29 cellular contexts compared by ENCODE assay signal in genomic region chr6:39508513-39508912, GRCh38.
DNase-seq lines count a peak whose midpoint lies in the region; ATAC-seq and TF ChIP-seq lines count a peak whose summit lies in the region.
"Had no signal": no experiment of that assay in that cellular context is flagged by ENCODE, and none has a peak within 500 bp of the region (broad histone marks: within the 10 kb centered on the region; RNA-seq: fewer than 3 reads in every experiment).

No MANE protein-coding gene starts in this region.

- H3K27me3 Mint-ChIP-seq in endothelial cell (ENCODE audit: unreplicated experiment), result peaks cover 5% of the 10 kb centered on the region

- H3K27me3 ChIP-seq in iPS-15b (ENCODE audit: control insufficient read depth, insufficient read depth, low read length), result no peaks in the 10 kb centered on the region
- H3K27me3 ChIP-seq: BLaER1, dorsolateral prefrontal cortex had no signal

- H3K9me3 Mint-ChIP-seq in endothelial cell (ENCODE audit: unreplicated experiment), result no peaks in the 10 kb centered on the region

- peak; percentile 70 for DNase-seq in ELF-1 (ENCODE audit: low read depth, low spot score)
- DNase-seq in NCI-H187 (lab: John Stamatoyannopoulos, UW), result peak; percentile 53 to 65
- DNase-seq in NCI-H748 treated with DMSO at 0.1 percent for 48 hours (lab: John Stamatoyannopoulos, UW), result peak; percentile 69
- DNase-seq in endothelial cell (ENCODE audit: low spot score), result no peak
- no peak for DNase-seq in activated gamma-delta T cell treated with Interleukin-2 at 50 U/mL for 16 hours
- DNase-seq: activated CD4-positive, alpha-beta T cell treated with anti-CD3 and anti-CD28 coated beads for 1 hour; activated CD8-positive, alpha-beta T cell treated with anti-CD3 and anti-CD28 coated beads, Interleukin-2, amount 10 ng/mL, durations not matched to agents 7 days and 5 days; DMS 273 treated with DMSO at 0.1 percent for 48 hours; dorsolateral prefrontal cortex; hippocampal formation; immature natural killer cell; left colon; NCI-H2081; NCI-H446; nephron progenitor cell; substantia nigra; T-helper 2 cell; trophoblast cell had no signal

- H3K4me3 Mint-ChIP-seq in endothelial cell (ENCODE audit: unreplicated experiment), result no peak overlapping the region
- H3K4me3 Mint-ChIP-seq: activated CD8-positive, alpha-beta T cell treated with anti-CD3 and anti-CD28 coated beads, Interleukin-2, amount 10 ng/mL, durations not matched to agents 7 days and 5 days; activated naive CD8-positive, alpha-beta T cell; activated T-helper 17 cell treated with anti-CD3 and anti-CD28 coated beads, Interleukin-2, amount 50 U/mL, for 72 hours; IgD-negative memory B cell; immature natural killer cell; nephron progenitor cell; stimulated activated memory B cell treated with anti-CD40 and anti-IgM and Interleukin-4, amounts not matched to agents 10 μg/mL and 1 μg/mL and 100 μg/mL, for 72 hours had no signal

- ATAC-seq in GM19452 (IDR thresholded peaks at IDR 0.05; ENCODE audit: unreplicated experiment), result no peak
- no peak for ATAC-seq in GM21786 (IDR thresholded peaks at IDR 0.05; ENCODE audit: unreplicated experiment)
- ATAC-seq: activated CD8-positive, alpha-beta T cell treated with anti-CD3 and anti-CD28 coated beads, Interleukin-2, amount 10 ng/mL, durations not matched to agents 7 days and 5 days; activated T-helper 17 cell treated with anti-CD3 and anti-CD28 coated beads, Interleukin-2, amount 50 U/mL, for 72 hours; left colon; Right ventricle myocardium inferior; SK-N-SH treated with all-trans-retinoic acid at 6 μM for 48 hours; stimulated activated memory B cell treated with anti-CD40 and anti-IgM and Interleukin-4, amounts not matched to agents 10 μg/mL and 1 μg/mL and 100 μg/mL, for 72 hours had no signal

- H3K4me1 Mint-ChIP-seq in endothelial cell (ENCODE audit: unreplicated experiment), result no peaks in the 10 kb centered on the region
- H3K4me1 Mint-ChIP-seq: activated T-helper 17 cell treated with anti-CD3 and anti-CD28 coated beads, Interleukin-2, amount 50 U/mL, for 72 hours; IgD-negative memory B cell; immature natural killer cell; nephron progenitor cell; stimulated activated memory B cell treated with anti-CD40 and anti-IgM and Interleukin-4, amounts not matched to agents 10 μg/mL and 1 μg/mL and 100 μg/mL, for 72 hours had no signal

- peaks cover 3% of the 10 kb centered on the region for H3K9me3 ChIP-seq in iPS-15b (ENCODE audit: control insufficient read depth, insufficient read depth, low read length)

- H3K36me3 Mint-ChIP-seq in endothelial cell (ENCODE audit: low read depth, unreplicated experiment), result no peaks in the 10 kb centered on the region
- H3K36me3 Mint-ChIP-seq: activated naive CD8-positive, alpha-beta T cell; IgD-negative memory B cell; immature natural killer cell; stimulated activated memory B cell treated with anti-CD40 and anti-IgM and Interleukin-4, amounts not matched to agents 10 μg/mL and 1 μg/mL and 100 μg/mL, for 72 hours had no signal

- no peaks in the 10 kb centered on the region for H3K4me1 ChIP-seq in iPS-15b (ENCODE audit: control insufficient read depth, insufficient read depth, low read length)
- H3K4me1 ChIP-seq: BLaER1 had no signal

- H3K36me3 ChIP-seq in iPS-15b (ENCODE audit: control insufficient read depth, insufficient read depth, low read length), result peaks cover 4% of the 10 kb centered on the region
- H3K36me3 ChIP-seq: BLaER1 had no signal

- peak overlapping the region; percentile 8 for H3K4me3 ChIP-seq in iPS-15b (ENCODE audit: low read depth, low read length)
- H3K4me3 ChIP-seq: BLaER1, dorsolateral prefrontal cortex, skin epidermis had no signal

- no peak overlapping the region for H3K27ac Mint-ChIP-seq in endothelial cell (ENCODE audit: unreplicated experiment)
- H3K27ac Mint-ChIP-seq: activated CD8-positive, alpha-beta T cell treated with anti-CD3 and anti-CD28 coated beads, Interleukin-2, amount 10 ng/mL, durations not matched to agents 7 days and 5 days; activated naive CD8-positive, alpha-beta T cell; activated T-helper 17 cell treated with anti-CD3 and anti-CD28 coated beads, Interleukin-2, amount 50 U/mL, for 72 hours; IgD-negative memory B cell; immature natural killer cell; nephron progenitor cell; stimulated activated memory B cell treated with anti-CD40 and anti-IgM and Interleukin-4, amounts not matched to agents 10 μg/mL and 1 μg/mL and 100 μg/mL, for 72 hours had no signal

- no peak for TF ChIP-seq CTCF in endothelial cell (IDR thresholded peaks at IDR 0.05; ENCODE audit: unreplicated experiment)

- H3K9ac ChIP-seq in iPS-15b (ENCODE audit: low read depth, low read length), result no peak overlapping the region
- H3K9ac ChIP-seq: BLaER1 had no signal

Comparison
In these comparisons a context has a peak if more than half of its experiments do, and no peak if none do; other contexts are left out.
1. DNase-seq: peak in ELF-1 (single experiment), NCI-H187 (2 of 2) and NCI-H748 treated with DMSO at 0.1 percent for 48 hours (single experiment); none in endothelial cell (single experiment) and activated gamma-delta T cell treated with Interleukin-2 at 50 U/mL for 16 hours (single experiment).